In the genomic region with DNA sequence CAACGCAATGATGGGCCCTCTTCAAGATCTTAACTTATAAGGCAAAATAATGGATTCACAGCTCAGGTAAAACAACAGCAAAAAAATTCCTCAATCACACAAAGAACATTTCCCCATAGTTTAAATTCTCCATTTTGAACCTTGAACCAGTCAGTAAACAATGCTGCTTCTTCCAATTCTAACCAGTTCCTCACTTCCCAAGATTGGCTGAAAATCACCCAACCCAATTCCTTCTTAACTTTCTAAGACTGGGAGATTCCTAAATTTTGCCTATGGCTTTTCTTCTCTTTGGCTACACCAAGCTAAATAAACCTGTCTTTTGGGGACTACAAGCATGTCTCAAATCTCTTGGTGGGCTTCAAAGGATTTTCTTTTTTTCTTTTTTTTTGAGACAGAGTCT, we compare ENCODE assay signal across 1 cellular context.
TF ChIP-seq lines count a peak whose summit lies in the region.

No MANE protein-coding gene starts in this region.

TF ChIP-seq in HepG2, 621 proteins besides CTCF, POLR2A, EP300 and RAD21:
- TF ChIP-seq ESRRA (CRISPR knock-in tag; IDR thresholded peaks at IDR 0.05; ENCODE audit: low read depth) (no peak), ELF4 (CRISPR knock-in tag; IDR thresholded peaks at IDR 0.05; ENCODE audit: borderline replicate concordance) (no peak), ASH2L (IDR thresholded peaks at IDR 0.05; ENCODE audit: insufficient read length, low read depth, low read length) (peak; percentile 86), TEAD3 (CRISPR knock-in tag; optimal IDR thresholded peaks at IDR 0.05; ENCODE audit: borderline replicate concordance) (peak; percentile 76), ZNF660 (CRISPR knock-in tag; IDR thresholded peaks at IDR 0.05; ENCODE audit: borderline replicate concordance, low read depth) (no peak), SOX5 (CRISPR knock-in tag; IDR thresholded peaks at IDR 0.05; ENCODE audit: borderline replicate concordance) (peak; percentile 80), ZNF644 (CRISPR knock-in tag; IDR thresholded peaks at IDR 0.05; ENCODE audit: low read depth) (0 out of 2 replicates have a peak, but pooled peaks have one; percentile 46), SOX13 (IDR thresholded peaks at IDR 0.05) (no peak), SOX13 (CRISPR knock-in tag; conservative IDR thresholded peaks at IDR 0.05 in 1 of 2, IDR thresholded peaks at IDR 0.05 in 1 of 2) (peak in 1 of 2 experiments; percentile 74; a peak in 1 of 4 replicates), HNF4A (CRISPR knock-in tag; IDR thresholded peaks at IDR 0.05) (peak; percentile 72), HNF4G (IDR thresholded peaks at IDR 0.05; ENCODE audit: borderline replicate concordance, low read depth, low read length) (0 out of 2 replicates have a peak, but pooled peaks have one; percentile 10), HNF4G (CRISPR knock-in tag; IDR thresholded peaks at IDR 0.05; ENCODE audit: borderline replicate concordance, low read depth) (no peak), ZNF547 (CRISPR knock-in tag; IDR thresholded peaks at IDR 0.05) (no peak), FOXA3 (CRISPR knock-in tag; IDR thresholded peaks at IDR 0.05) (peak; percentile 73), FOXA1 (IDR thresholded peaks at IDR 0.05) (no peak), FOXA1 (CRISPR knock-in tag; IDR thresholded peaks at IDR 0.05) (peak; percentile 46; the same call in 1 of the 2 replicates), SOX6 (IDR thresholded peaks at IDR 0.05) (no peak), SOX6 (CRISPR knock-in tag; IDR thresholded peaks at IDR 0.05) (peak; percentile 61), POGZ (CRISPR knock-in tag; IDR thresholded peaks at IDR 0.05) (no peak), ELF3 (CRISPR knock-in tag; IDR thresholded peaks at IDR 0.05) (peak; percentile 94), NCOR1 (IDR thresholded peaks at IDR 0.05; ENCODE audit: borderline replicate concordance, low read length) (peak; percentile 36; the same call in 1 of the 2 replicates), GATAD2A (CRISPR knock-in tag; IDR thresholded peaks at IDR 0.05) (peak; percentile 46), MED1 (CRISPR knock-in tag; IDR thresholded peaks at IDR 0.05) (peak; percentile 31; the same call in 1 of the 2 replicates), DNMT3B (CRISPR knock-in tag; conservative IDR thresholded peaks at IDR 0.05) (no peak), EHMT2 (IDR thresholded peaks at IDR 0.05; ENCODE audit: borderline replicate concordance, low read depth, low read length) (peak; percentile 51; the same call in 1 of the 2 replicates), THAP11 (CRISPR knock-in tag; IDR thresholded peaks at IDR 0.05) (peak; percentile 52; the same call in 1 of the 2 replicates), SMAD9 (CRISPR knock-in tag; IDR thresholded peaks at IDR 0.05) (no peak)
- TF ChIP-seq, protein P1, sequence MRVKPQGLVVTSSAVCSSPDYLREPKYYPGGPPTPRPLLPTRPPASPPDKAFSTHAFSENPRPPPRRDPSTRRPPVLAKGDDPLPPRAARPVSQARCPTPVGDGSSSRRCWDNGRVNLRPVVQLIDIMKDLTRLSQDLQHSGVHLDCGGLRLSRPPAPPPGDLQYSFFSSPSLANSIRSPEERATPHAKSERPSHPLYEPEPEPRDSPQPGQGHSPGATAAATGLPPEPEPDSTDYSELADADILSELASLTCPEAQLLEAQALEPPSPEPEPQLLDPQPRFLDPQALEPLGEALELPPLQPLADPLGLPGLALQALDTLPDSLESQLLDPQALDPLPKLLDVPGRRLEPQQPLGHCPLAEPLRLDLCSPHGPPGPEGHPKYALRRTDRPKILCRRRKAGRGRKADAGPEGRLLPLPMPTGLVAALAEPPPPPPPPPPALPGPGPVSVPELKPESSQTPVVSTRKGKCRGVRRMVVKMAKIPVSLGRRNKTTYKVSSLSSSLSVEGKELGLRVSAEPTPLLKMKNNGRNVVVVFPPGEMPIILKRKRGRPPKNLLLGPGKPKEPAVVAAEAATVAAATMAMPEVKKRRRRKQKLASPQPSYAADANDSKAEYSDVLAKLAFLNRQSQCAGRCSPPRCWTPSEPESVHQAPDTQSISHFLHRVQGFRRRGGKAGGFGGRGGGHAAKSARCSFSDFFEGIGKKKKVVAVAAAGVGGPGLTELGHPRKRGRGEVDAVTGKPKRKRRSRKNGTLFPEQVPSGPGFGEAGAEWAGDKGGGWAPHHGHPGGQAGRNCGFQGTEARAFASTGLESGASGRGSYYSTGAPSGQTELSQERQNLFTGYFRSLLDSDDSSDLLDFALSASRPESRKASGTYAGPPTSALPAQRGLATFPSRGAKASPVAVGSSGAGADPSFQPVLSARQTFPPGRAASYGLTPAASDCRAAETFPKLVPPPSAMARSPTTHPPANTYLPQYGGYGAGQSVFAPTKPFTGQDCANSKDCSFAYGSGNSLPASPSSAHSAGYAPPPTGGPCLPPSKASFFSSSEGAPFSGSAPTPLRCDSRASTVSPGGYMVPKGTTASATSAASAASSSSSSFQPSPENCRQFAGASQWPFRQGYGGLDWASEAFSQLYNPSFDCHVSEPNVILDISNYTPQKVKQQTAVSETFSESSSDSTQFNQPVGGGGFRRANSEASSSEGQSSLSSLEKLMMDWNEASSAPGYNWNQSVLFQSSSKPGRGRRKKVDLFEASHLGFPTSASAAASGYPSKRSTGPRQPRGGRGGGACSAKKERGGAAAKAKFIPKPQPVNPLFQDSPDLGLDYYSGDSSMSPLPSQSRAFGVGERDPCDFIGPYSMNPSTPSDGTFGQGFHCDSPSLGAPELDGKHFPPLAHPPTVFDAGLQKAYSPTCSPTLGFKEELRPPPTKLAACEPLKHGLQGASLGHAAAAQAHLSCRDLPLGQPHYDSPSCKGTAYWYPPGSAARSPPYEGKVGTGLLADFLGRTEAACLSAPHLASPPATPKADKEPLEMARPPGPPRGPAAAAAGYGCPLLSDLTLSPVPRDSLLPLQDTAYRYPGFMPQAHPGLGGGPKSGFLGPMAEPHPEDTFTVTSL (CRISPR knock-in tag; IDR thresholded peaks at IDR 0.05; ENCODE audit: borderline replicate concordance) = peak; percentile 74; the same call in 1 of the 2 replicates
- TF ChIP-seq, protein P2, sequence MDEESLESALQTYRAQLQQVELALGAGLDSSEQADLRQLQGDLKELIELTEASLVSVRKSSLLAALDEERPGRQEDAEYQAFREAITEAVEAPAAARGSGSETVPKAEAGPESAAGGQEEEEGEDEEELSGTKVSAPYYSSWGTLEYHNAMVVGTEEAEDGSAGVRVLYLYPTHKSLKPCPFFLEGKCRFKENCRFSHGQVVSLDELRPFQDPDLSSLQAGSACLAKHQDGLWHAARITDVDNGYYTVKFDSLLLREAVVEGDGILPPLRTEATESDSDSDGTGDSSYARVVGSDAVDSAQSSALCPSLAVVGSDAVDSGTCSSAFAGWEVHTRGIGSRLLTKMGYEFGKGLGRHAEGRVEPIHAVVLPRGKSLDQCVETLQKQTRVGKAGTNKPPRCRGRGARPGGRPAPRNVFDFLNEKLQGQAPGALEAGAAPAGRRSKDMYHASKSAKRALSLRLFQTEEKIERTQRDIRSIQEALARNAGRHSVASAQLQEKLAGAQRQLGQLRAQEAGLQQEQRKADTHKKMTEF (CRISPR knock-in tag; IDR thresholded peaks at IDR 0.05) = peak; percentile 43; the same call in 1 of the 2 replicates
- TF ChIP-seq, protein P3, sequence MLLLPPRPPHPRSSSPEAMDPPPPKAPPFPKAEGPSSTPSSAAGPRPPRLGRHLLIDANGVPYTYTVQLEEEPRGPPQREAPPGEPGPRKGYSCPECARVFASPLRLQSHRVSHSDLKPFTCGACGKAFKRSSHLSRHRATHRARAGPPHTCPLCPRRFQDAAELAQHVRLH (CRISPR knock-in tag; IDR thresholded peaks at IDR 0.05; ENCODE audit: borderline replicate concordance, low read depth) = no peak
- TF ChIP-seq, protein P4, sequence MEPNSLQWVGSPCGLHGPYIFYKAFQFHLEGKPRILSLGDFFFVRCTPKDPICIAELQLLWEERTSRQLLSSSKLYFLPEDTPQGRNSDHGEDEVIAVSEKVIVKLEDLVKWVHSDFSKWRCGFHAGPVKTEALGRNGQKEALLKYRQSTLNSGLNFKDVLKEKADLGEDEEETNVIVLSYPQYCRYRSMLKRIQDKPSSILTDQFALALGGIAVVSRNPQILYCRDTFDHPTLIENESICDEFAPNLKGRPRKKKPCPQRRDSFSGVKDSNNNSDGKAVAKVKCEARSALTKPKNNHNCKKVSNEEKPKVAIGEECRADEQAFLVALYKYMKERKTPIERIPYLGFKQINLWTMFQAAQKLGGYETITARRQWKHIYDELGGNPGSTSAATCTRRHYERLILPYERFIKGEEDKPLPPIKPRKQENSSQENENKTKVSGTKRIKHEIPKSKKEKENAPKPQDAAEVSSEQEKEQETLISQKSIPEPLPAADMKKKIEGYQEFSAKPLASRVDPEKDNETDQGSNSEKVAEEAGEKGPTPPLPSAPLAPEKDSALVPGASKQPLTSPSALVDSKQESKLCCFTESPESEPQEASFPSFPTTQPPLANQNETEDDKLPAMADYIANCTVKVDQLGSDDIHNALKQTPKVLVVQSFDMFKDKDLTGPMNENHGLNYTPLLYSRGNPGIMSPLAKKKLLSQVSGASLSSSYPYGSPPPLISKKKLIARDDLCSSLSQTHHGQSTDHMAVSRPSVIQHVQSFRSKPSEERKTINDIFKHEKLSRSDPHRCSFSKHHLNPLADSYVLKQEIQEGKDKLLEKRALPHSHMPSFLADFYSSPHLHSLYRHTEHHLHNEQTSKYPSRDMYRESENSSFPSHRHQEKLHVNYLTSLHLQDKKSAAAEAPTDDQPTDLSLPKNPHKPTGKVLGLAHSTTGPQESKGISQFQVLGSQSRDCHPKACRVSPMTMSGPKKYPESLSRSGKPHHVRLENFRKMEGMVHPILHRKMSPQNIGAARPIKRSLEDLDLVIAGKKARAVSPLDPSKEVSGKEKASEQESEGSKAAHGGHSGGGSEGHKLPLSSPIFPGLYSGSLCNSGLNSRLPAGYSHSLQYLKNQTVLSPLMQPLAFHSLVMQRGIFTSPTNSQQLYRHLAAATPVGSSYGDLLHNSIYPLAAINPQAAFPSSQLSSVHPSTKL (CRISPR knock-in tag; IDR thresholded peaks at IDR 0.05) = peak; percentile 79
- TF ChIP-seq, protein P5, sequence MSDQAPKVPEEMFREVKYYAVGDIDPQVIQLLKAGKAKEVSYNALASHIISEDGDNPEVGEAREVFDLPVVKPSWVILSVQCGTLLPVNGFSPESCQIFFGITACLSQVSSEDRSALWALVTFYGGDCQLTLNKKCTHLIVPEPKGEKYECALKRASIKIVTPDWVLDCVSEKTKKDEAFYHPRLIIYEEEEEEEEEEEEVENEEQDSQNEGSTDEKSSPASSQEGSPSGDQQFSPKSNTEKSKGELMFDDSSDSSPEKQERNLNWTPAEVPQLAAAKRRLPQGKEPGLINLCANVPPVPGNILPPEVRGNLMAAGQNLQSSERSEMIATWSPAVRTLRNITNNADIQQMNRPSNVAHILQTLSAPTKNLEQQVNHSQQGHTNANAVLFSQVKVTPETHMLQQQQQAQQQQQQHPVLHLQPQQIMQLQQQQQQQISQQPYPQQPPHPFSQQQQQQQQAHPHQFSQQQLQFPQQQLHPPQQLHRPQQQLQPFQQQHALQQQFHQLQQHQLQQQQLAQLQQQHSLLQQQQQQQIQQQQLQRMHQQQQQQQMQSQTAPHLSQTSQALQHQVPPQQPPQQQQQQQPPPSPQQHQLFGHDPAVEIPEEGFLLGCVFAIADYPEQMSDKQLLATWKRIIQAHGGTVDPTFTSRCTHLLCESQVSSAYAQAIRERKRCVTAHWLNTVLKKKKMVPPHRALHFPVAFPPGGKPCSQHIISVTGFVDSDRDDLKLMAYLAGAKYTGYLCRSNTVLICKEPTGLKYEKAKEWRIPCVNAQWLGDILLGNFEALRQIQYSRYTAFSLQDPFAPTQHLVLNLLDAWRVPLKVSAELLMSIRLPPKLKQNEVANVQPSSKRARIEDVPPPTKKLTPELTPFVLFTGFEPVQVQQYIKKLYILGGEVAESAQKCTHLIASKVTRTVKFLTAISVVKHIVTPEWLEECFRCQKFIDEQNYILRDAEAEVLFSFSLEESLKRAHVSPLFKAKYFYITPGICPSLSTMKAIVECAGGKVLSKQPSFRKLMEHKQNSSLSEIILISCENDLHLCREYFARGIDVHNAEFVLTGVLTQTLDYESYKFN (CRISPR knock-in tag; conservative IDR thresholded peaks at IDR 0.05) = peak; percentile 70
- TF ChIP-seq, protein P6, sequence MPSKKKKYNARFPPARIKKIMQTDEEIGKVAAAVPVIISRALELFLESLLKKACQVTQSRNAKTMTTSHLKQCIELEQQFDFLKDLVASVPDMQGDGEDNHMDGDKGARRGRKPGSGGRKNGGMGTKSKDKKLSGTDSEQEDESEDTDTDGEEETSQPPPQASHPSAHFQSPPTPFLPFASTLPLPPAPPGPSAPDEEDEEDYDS (CRISPR knock-in tag; IDR thresholded peaks at IDR 0.05) = 0 out of 2 replicates have a peak, but pooled peaks have one; percentile 10
- TF ChIP-seq, protein P7, sequence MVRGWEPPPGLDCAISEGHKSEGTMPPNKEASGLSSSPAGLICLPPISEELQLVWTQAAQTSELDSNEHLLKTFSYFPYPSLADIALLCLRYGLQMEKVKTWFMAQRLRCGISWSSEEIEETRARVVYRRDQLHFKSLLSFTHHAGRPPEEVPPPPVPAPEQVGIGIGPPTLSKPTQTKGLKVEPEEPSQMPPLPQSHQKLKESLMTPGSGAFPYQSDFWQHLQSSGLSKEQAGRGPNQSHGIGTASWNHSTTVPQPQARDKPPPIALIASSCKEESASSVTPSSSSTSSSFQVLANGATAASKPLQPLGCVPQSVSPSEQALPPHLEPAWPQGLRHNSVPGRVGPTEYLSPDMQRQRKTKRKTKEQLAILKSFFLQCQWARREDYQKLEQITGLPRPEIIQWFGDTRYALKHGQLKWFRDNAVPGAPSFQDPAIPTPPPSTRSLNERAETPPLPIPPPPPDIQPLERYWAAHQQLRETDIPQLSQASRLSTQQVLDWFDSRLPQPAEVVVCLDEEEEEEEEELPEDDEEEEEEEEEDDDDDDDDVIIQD (CRISPR knock-in tag; IDR thresholded peaks at IDR 0.05; ENCODE audit: low read depth) = peak; percentile 73; the same call in 1 of the 2 replicates
